In genomic region chr10:103570844-103571655, GRCh38 we compare ENCODE assay signal across 14 cellular contexts.
DNase-seq lines count a peak whose midpoint lies in the region; ATAC-seq and TF ChIP-seq lines count a peak whose summit lies in the region.
"Had no signal": no experiment of that assay in that cellular context is flagged by ENCODE, and none has a peak within 500 bp of the region (broad histone marks: within the 10 kb centered on the region; RNA-seq: fewer than 3 reads in every experiment).

No MANE protein-coding gene starts in this region.

- no peaks in the 10 kb centered on the region for H4K20me1 ChIP-seq in GM23248 (ENCODE audit: insufficient read depth)

- no peak overlapping the region for H3K4me2 ChIP-seq in GM23248 (ENCODE audit: unreplicated experiment)

- H3K36me3 ChIP-seq in HEK293 (ENCODE audit: control insufficient read depth in 2 of 2, insufficient read depth in 1 of 2, low read length in 2 of 2): no peaks in the 10 kb centered on the region
- H3K36me3 ChIP-seq in mucosa of descending colon (ENCODE audit: low read depth): no peaks in the 10 kb centered on the region
- no peaks in the 10 kb centered on the region for H3K36me3 ChIP-seq in uterus
- no peaks in the 10 kb centered on the region for H3K36me3 ChIP-seq in GM23248 (ENCODE audit: low read depth)

- H3K4me3 ChIP-seq in HEK293 (ENCODE audit: low read depth, low read length) (no peak overlapping the region), mucosa of descending colon (no peak overlapping the region), uterus (no peak overlapping the region), GM23248 (no peak overlapping the region)
- H3K4me3 ChIP-seq: GM12878 had no signal

- ATAC-seq in esophagus mucosa (peak; percentile 20), mucosa of descending colon (peak; percentile 79), GM21576 (IDR thresholded peaks at IDR 0.05; ENCODE audit: unreplicated experiment) (no peak)
- ATAC-seq: GM12878 had no signal

- no peak overlapping the region for H3K27ac ChIP-seq in HEK293 (ENCODE audit: extremely low read depth, low read depth, low read length)
- H3K27ac ChIP-seq in uterus: peak overlapping the region; percentile 85 to 94
- no peak overlapping the region for H3K27ac ChIP-seq in GM23248

- no peak for TF ChIP-seq POLR2A in uterus (IDR thresholded peaks at IDR 0.05)

- H3K9me3 ChIP-seq in HEK293 (ENCODE audit: control insufficient read depth, insufficient read depth, low read depth, low read length) (no peaks in the 10 kb centered on the region), mucosa of descending colon (no peaks in the 10 kb centered on the region), uterus (no peaks in the 10 kb centered on the region), GM23248 (ENCODE audit: low read depth) (no peaks in the 10 kb centered on the region)

- in situ Hi-C loops in GM23248 (cut with MboI): no loop called here

- intact Hi-C loops in mucosa of descending colon (cut with DNase I, micrococcal nuclease) (no loop called here), uterus (cut with DNase I; ENCODE audit: low total_unique reads) (no loop called here)

- TF ChIP-seq CTCF in HEK293 (tag by site-specific recombination; IDR thresholded peaks at IDR 0.05) (no peak), mucosa of descending colon (IDR thresholded peaks at IDR 0.05) (no peak), uterus (IDR thresholded peaks at IDR 0.05) (no peak)

- no peaks in the 10 kb centered on the region for H3K9me2 ChIP-seq in GM23248 (ENCODE audit: insufficient read depth)

- H3F3A ChIP-seq in GM23248 (ENCODE audit: insufficient read depth): 0 out of 2 replicates have a peak, but pooled peaks cover 3% of the 10 kb centered on the region

- H3K79me2 ChIP-seq in GM23248 (ENCODE audit: insufficient read depth): no peaks in the 10 kb centered on the region

- H3K27me3 ChIP-seq in uterus (no peaks in the 10 kb centered on the region), GM23248 (replicated peaks; ENCODE audit: insufficient read depth) (peaks cover 29% of the 10 kb centered on the region)

- WGBS in GM23248 (ENCODE audit: low coverage in 1 of 2, low lambda C conversion rate in 2 of 2, missing lambda C conversion rate in 2 of 2), 2 experiments: 84 to 87% methylated on average over 22 to 25 of the region's 28 CpGs

- H3K4me1 ChIP-seq in HEK293 (ENCODE audit: control insufficient read depth, insufficient read depth, low read length): peaks cover 3% of the 10 kb centered on the region; the same call in 1 of the 2 replicates
- H3K4me1 ChIP-seq in mucosa of descending colon (ENCODE audit: low read depth): peaks cover 3% of the 10 kb centered on the region
- peaks cover 12 to 15% of the 10 kb centered on the region in 2 donors for H3K4me1 ChIP-seq in uterus
- no peaks in the 10 kb centered on the region for H3K4me1 ChIP-seq in GM23248 (ENCODE audit: insufficient read depth)

- no peak overlapping the region for H2AFZ ChIP-seq in GM23248

- H3K9ac ChIP-seq in GM23248: no peak overlapping the region

- CTCF ChIA-PET in HEK293 (lab: Yijun Ruan, JAX): interaction anchor here (1.7 kb wide), 1 partner anchor 28 kb away, joined by 4 read pairs; no protein-coding TSS in a partner anchor

- DNase-seq in mucosa of descending colon (peak in 2 of 3 donors; percentile 56 to 70), uterus (no peak), GM23248 (no peak)
- DNase-seq in stimulated activated CD4-positive, alpha-beta T cell treated with anti-CD3 and anti-CD28 coated beads, Interleukin-12 subunit alpha, Interleukin-12 subunit beta, amount 100 ng/mL, for 4 hours: no peak
- DNase-seq: C1 segment of cervical spinal cord; Calu3; CD4-positive, alpha-beta T cell; DMS 273 treated with DMSO at 0.1 percent for 48 hours; GOT3; H9 had no signal

- POLR2A ChIA-PET in HEK293 (lab: Yijun Ruan, JAX): no interaction called here

TF ChIP-seq in HEK293, 187 proteins besides CTCF, POLR2A, EP300 and RAD21:
- peak; percentile 31; the same call in 1 of the 2 replicates for TF ChIP-seq ZFHX2 (tag by site-specific recombination; conservative IDR thresholded peaks at IDR 0.05)
- no peak for TF ChIP-seq ZNF629 (tag by site-specific recombination; IDR thresholded peaks at IDR 0.05)
- peak; percentile 47; the same call in 1 of the 2 replicates for TF ChIP-seq GLIS1 (tag by site-specific recombination; IDR thresholded peaks at IDR 0.05)
- TF ChIP-seq ZNF311 (tag by site-specific recombination; IDR thresholded peaks at IDR 0.05; ENCODE audit: borderline replicate concordance): no peak
- no peak for TF ChIP-seq ZNF354C (tag by site-specific recombination; IDR thresholded peaks at IDR 0.05; ENCODE audit: borderline replicate concordance, low read depth)
- TF ChIP-seq ZNF146 (tag by site-specific recombination; IDR thresholded peaks at IDR 0.05): no peak
- TF ChIP-seq ZNF202 (tag by site-specific recombination; IDR thresholded peaks at IDR 0.05; ENCODE audit: borderline replicate concordance): no peak
- peak; percentile 37; the same call in 1 of the 2 replicates for TF ChIP-seq ZNF600 (tag by site-specific recombination; IDR thresholded peaks at IDR 0.05)
- TF ChIP-seq EGR2 (tag by site-specific recombination; IDR thresholded peaks at IDR 0.05; ENCODE audit: low read depth): peak; percentile 67
- peak; percentile 95 for TF ChIP-seq ZIC2 (tag by site-specific recombination; IDR thresholded peaks at IDR 0.05)
- 0 out of 2 replicates have a peak, but pooled peaks have one; percentile 16 for TF ChIP-seq GLIS2 (tag by site-specific recombination; IDR thresholded peaks at IDR 0.05)

Comparison
In these comparisons a context has a peak if more than half of its experiments do, and no peak if none do; other contexts are left out.
1. H3K27ac ChIP-seq: peak in uterus (2 of 2); none in HEK293 (single experiment) and GM23248 (single experiment).
2. DNase-seq: peak in mucosa of descending colon (2 of 3); none in uterus (0 of 2), stimulated activated CD4-positive, alpha-beta T cell treated with anti-CD3 and anti-CD28 coated beads, Interleukin-12 subunit alpha, Interleukin-12 subunit beta, amount 100 ng/mL, for 4 hours (single experiment) and GM23248 (single experiment).